28 cellular contexts compared by ENCODE assay signal in the genomic region with DNA sequence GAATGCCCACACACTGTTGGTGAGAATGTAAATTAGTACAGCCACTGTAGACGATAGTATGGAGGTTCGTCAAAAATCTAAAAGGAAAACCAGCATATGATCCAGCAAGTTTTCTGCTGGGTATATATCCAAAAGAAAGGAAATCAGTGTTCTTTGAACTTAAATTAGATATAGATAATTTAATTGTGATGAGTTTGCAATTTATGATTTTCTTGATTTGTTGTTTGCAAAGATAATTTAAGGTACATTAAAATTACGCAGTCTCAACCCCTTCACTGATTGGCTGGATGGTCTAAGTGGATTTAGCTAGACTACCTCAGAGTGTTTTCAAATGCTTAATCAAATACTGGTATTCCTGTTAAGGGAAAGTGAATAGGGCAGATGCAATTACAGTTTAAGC.
"Had no signal": no experiment of that assay in that cellular context is flagged by ENCODE, and none has a peak within 500 bp of the region (broad histone marks: within the 10 kb centered on the region; RNA-seq: fewer than 3 reads in every experiment).

No MANE protein-coding gene starts in this region.

- H3K4me1 ChIP-seq: neural progenitor cell, parathyroid adenoma, psoas muscle, spleen, suprapubic skin, testis, tibial artery, transverse colon, upper lobe of right lung, uterus had no signal

- H3K9ac ChIP-seq: neural progenitor cell, parathyroid adenoma had no signal

- H3K27ac ChIP-seq: neural progenitor cell, ovary, parathyroid adenoma, psoas muscle, skin epidermis, spleen, suprapubic skin, testis, tibial artery, transverse colon, upper lobe of right lung, uterus had no signal

- H3K27me3 ChIP-seq: neural progenitor cell, ovary, spleen, suprapubic skin, testis, tibial artery, transverse colon, upper lobe of right lung, uterus had no signal

- H3K36me3 ChIP-seq: neural progenitor cell, ovary, spleen, suprapubic skin, tibial artery, transverse colon, upper lobe of right lung, uterus had no signal

- H3K9me3 ChIP-seq: ovary, psoas muscle, spleen, suprapubic skin, testis, tibial artery, transverse colon, upper lobe of right lung, uterus had no signal

- H3K79me2 ChIP-seq: parathyroid adenoma had no signal

- H3K4me2 ChIP-seq: neural progenitor cell, smooth muscle cell had no signal

- H3K4me3 ChIP-seq: neural progenitor cell, ovary, psoas muscle, skin epidermis, smooth muscle cell, spleen, suprapubic skin, testis, tibial artery, transverse colon, upper lobe of right lung, uterus had no signal

- H2AFZ ChIP-seq: neural progenitor cell, parathyroid adenoma had no signal

- DNase-seq: natural killer cell; occipital lobe; ovary; posterior cingulate gyrus; psoas muscle; right cardiac atrium; spleen; stimulated activated CD4-positive, alpha-beta T cell treated with anti-CD3 and anti-CD28 coated beads, Interleukin-12 subunit alpha, Interleukin-12 subunit beta, amount 100 ng/mL, for 4 hours; stimulated activated CD4-positive, alpha-beta T cell treated with anti-CD3 and anti-CD28 coated beads, Interleukin-1b, Interleukin-23, amount 100 ng/mL, for 48 hours; stimulated activated CD4-positive, alpha-beta T cell treated with anti-CD3 and anti-CD28 coated beads, Interleukin-4, amount 100 ng/mL, for 1 hour; stimulated activated CD4-positive, alpha-beta T cell treated with anti-CD3 and anti-CD28 coated beads, Interleukin-4, amount 100 ng/mL, for 4 hours; stimulated activated CD8-positive, alpha-beta memory T cell treated with anti-CD3 and anti-CD28 coated beads, Interleukin-4, amount 100 ng/mL, for 48 hours; stimulated activated naive CD4-positive, alpha-beta T cell; stimulated activated naive CD8-positive, alpha-beta T cell treated with anti-CD3 and anti-CD28 coated beads, Interleukin-15, amount 100 ng/mL, for 72 hours; stimulated activated naive CD8-positive, alpha-beta T cell treated with anti-CD3 and anti-CD28 coated beads, Interleukin-15, Interleukin-2, amounts not matched to agents 100 U/mL and 50 U/mL, for 24 hours; substantia nigra; testis; tibial artery; transverse colon; upper lobe of right lung; uterus had no signal

- ATAC-seq: natural killer cell; psoas muscle; right cardiac atrium; sciatic nerve; stimulated activated memory B cell treated with anti-CD40 and anti-IgM and Interleukin-4, amounts not matched to agents 10 μg/mL and 1 μg/mL and 100 μg/mL, for 72 hours; stimulated activated naive CD8-positive, alpha-beta T cell treated with anti-CD3 and anti-CD28 coated beads, Interleukin-15, amount 100 ng/mL, for 72 hours; stimulated activated naive CD8-positive, alpha-beta T cell treated with anti-CD3 and anti-CD28 coated beads, Interleukin-15, Interleukin-2, amounts not matched to agents 100 U/mL and 50 U/mL, for 24 hours; upper lobe of right lung had no signal
